ENCODE assay signal across 8 cellular contexts in the genomic region with DNA sequence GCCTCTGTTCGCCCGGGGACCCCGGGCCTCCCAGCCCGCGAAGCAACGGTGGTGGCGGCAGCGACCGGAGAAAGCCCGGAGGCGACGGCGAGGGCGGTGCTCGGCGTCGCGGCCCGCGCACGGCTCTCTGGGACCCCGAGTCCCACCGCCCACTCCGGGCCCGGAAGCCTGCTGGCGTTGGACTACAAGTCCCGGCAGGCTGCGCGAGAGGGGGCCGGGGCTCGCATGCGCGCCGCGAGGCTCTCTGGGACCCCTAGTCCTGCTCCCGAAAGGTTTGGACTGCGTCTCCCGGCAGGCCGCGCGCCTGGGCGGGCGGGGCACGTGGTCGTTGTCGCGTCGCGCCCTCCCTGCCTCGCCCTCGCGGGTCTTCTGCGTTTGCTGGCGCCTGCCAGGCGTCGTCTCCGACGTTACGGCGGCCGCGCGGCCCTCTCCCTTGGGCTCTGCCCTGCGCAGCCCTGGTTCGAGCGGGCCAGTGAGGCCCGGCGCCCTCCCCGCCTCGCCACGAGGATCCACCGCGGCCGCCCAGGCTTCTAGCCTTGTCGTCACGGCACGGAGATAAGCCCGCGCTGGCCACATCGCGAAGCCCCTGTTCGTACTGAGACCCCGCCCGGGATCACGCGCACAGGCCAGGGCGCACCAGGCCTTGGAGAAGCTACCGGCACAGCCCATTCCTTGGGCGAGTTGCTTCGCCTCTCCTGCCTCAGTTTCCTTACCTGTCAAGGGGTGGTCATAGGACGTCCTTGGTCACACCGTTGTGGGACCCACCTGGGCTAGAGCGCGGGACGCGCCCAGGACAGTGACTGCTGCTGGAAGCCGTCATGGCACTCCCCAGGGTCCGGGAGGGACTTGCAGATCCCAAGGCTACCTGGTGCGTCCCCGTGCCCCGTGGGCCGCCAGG. TPM values are rescaled to one million over a fixed set of nuclear protein-coding genes. Genes with fewer than 3 reads are reported as not detected.
DNase-seq lines count a peak whose midpoint lies in the region; ATAC-seq and TF ChIP-seq lines count a peak whose summit lies in the region.

Gene STK25 (minus strand): TSS at position 75 of the 898 bp plus-strand sequence. CDS start 549 bp downstream, outside the sequence.

- H3K4me2 ChIP-seq in KMS-11: peak within 1 kb of the TSS; percentile 71

- 6% methylated on average over 21 of the region's 102 CpGs for WGBS in esophagus muscularis mucosa

- no peaks in the 10 kb centered on the region for H3K36me3 ChIP-seq in KMS-11 (ENCODE audit: insufficient read depth)
- H3K36me3 ChIP-seq in Peyer's patch: no peaks in the 10 kb centered on the region
- H3K36me3 ChIP-seq in esophagus muscularis mucosa: peaks cover 0 to 13% (median 6%) of the 10 kb centered on the region in 4 donors

- H3K27me3 ChIP-seq in KMS-11 (ENCODE audit: insufficient read depth, low read depth) (0 out of 2 replicates have a peak, but pooled peaks cover 9% of the 10 kb centered on the region), Peyer's patch (no peaks in the 10 kb centered on the region), esophagus muscularis mucosa (no peaks in the 10 kb centered on the region)

- TF ChIP-seq POLR2A in Peyer's patch (IDR thresholded peaks at IDR 0.05): peak; percentile 38 to 51
- no peak for TF ChIP-seq POLR2A in esophagus muscularis mucosa (IDR thresholded peaks at IDR 0.05; ENCODE audit: low read depth)

- H3K27ac ChIP-seq in KMS-11 (peak within 1 kb of the TSS; percentile 25; the same call in 1 of the 2 replicates), Peyer's patch (peak within 1 kb of the TSS; percentile 82 to 87 (median 86)), esophagus muscularis mucosa (replicated peaks in 1 of 4) (peak within 1 kb of the TSS; percentile 88 to 95 (median 92))

- intact Hi-C loops in esophagus muscularis mucosa (cut with DNase I): loop anchor here (5.0 kb wide), 1 partner anchor 104 kb away; no protein-coding TSS in a partner anchor

- DNase-seq in DMS79 (lab: John Stamatoyannopoulos, UW) (peak; percentile 89), Peyer's patch (peak; percentile 96 to 99 (median 98)), esophagus muscularis mucosa (ENCODE audit: extremely low spot score) (peak; percentile 99), myocyte (ENCODE audit: low read depth) (peak; percentile 99)
- peak; percentile 98 for DNase-seq in activated T-cell treated with anti-CD3 and anti-CD28 coated beads, Interleukin-2, amount 50 U/mL, for 48 hours
- DNase-seq in stimulated activated CD8-positive, alpha-beta memory T cell treated with anti-CD3 and anti-CD28 coated beads, Interleukin-7, amount 100 ng/mL, for 48 hours (ENCODE audit: extremely low read depth in 1 of 2, low read depth in 1 of 2): peak; percentile 97 to 98

- no peak for TF ChIP-seq EP300 in esophagus muscularis mucosa (IDR thresholded peaks at IDR 0.05)

- peak within 1 kb of the TSS; percentile 75; the same call in 1 of the 2 replicates for H3K9ac ChIP-seq in KMS-11

- peaks cover 5% of the 10 kb centered on the region for H3K4me1 ChIP-seq in KMS-11 (ENCODE audit: low read depth, poor library complexity, severe bottlenecking)
- peaks cover 0 to 30% (median 9%) of the 10 kb centered on the region in 4 donors for H3K4me1 ChIP-seq in Peyer's patch
- H3K4me1 ChIP-seq in esophagus muscularis mucosa: peaks cover 31 to 51% (median 43%) of the 10 kb centered on the region in 4 donors

- no peak for TF ChIP-seq CTCF in KMS-11 (conservative IDR thresholded peaks at IDR 0.05; ENCODE audit: low read depth, low read length)
- TF ChIP-seq CTCF in Peyer's patch (IDR thresholded peaks at IDR 0.05): no peak
- no peak for TF ChIP-seq CTCF in esophagus muscularis mucosa (IDR thresholded peaks at IDR 0.05)

- peak; percentile 89 for ATAC-seq in GM21737 (IDR thresholded peaks at IDR 0.05; ENCODE audit: unreplicated experiment)

- H2AFZ ChIP-seq in KMS-11 (ENCODE audit: low read depth): peak within 1 kb of the TSS; percentile 81

- H3K79me2 ChIP-seq in KMS-11 (ENCODE audit: insufficient read depth, low read depth): peaks cover 12% of the 10 kb centered on the region; the same call in 1 of the 2 replicates

- no peaks in the 10 kb centered on the region for H4K20me1 ChIP-seq in KMS-11 (ENCODE audit: insufficient read depth)

- no peaks in the 10 kb centered on the region for H3K9me3 ChIP-seq in Peyer's patch
- H3K9me3 ChIP-seq in esophagus muscularis mucosa: no peaks in the 10 kb centered on the region

- H3K4me3 ChIP-seq in KMS-11 (IDR thresholded peaks at IDR 0.05; ENCODE audit: insufficient read depth, low read depth, low read length): peak within 1 kb of the TSS; percentile 59
- peak within 1 kb of the TSS; percentile 87 to 99 (median 93) for H3K4me3 ChIP-seq in Peyer's patch
- peak within 1 kb of the TSS; percentile 82 to 100 (median 98) for H3K4me3 ChIP-seq in esophagus muscularis mucosa

RNA-seq across cellular contexts. Expression of gene STK25, which starts in this region (rescaled TPM):
- total RNA-seq in Peyer's patch: 100 to 1,000 TPM; 149 to 356 (median 275) TPM
- 100 to 1,000 TPM; 127 to 220 (median 153) TPM for total RNA-seq in esophagus muscularis mucosa
- total RNA-seq in myocyte: 565 and 642 TPM in 2 replicates
- 278 TPM for polyA plus RNA-seq in myocyte (2012)

Comparison
In these comparisons a context has a peak if more than half of its experiments do, and no peak if none do; other contexts are left out.
1. Peak in every context shown above with its lines: DNase-seq, ATAC-seq, H3K4me3 ChIP-seq and H3K27ac ChIP-seq.
2. H3K27ac ChIP-seq: peak in every context shown above with its lines; median percentile 92 in esophagus muscularis mucosa; 86 in Peyer's patch; 25 in KMS-11.